19 cellular contexts compared by ENCODE assay signal in genomic region chr6:148980234-148980633, GRCh38.
"Had no signal": no experiment of that assay in that cellular context is flagged by ENCODE, and none has a peak within 500 bp of the region (broad histone marks: within the 10 kb centered on the region; RNA-seq: fewer than 3 reads in every experiment).

No MANE protein-coding gene starts in this region.

- DNase-seq: activated CD4-positive, CD25-positive, alpha-beta regulatory T cell; amniotic stem cell; effector CD8-positive, alpha-beta T cell; left ventricle myocardium superior; naive thymus-derived CD8-positive, alpha-beta T cell; posterior cingulate gyrus; retina; small intestine; stimulated activated CD4-positive, alpha-beta T cell treated with anti-CD3 and anti-CD28 coated beads, Interleukin-4, amount 100 ng/mL, for 24 hours; stimulated activated naive CD4-positive, alpha-beta T cell; tibial artery had no signal

- H3K27ac Mint-ChIP-seq: activated naive CD4-positive, alpha-beta T cell treated with anti-CD3 and anti-CD28 coated beads, Interleukin-2, amount 50 U/mL, for 24 hours; activated T-helper 2 cell treated with anti-CD3 and anti-CD28 coated beads, Interferon-gamma antibody, Interleukin-2, Interleukin-4, amounts not matched to agents 10 μg/mL and 5 μg/mL and 100 μg/mL, durations not matched to agents 14 hours and 24 hours and 36 hours; brain; memory B cell; naive thymus-derived CD8-positive, alpha-beta T cell; T-helper 1 cell treated with Interleukin-12 subunit alpha and Interleukin-12 subunit beta and Interleukin-4 antibody, amounts not matched to agents 30 μg/mL and 1 μg/mL, for 36 hours had no signal

- H3K4me3 ChIP-seq: tibial artery had no signal

- H3K9me3 Mint-ChIP-seq: activated naive CD4-positive, alpha-beta T cell treated with anti-CD3 and anti-CD28 coated beads, Interleukin-2, amount 50 U/mL, for 24 hours; activated T-helper 2 cell treated with anti-CD3 and anti-CD28 coated beads, Interferon-gamma antibody, Interleukin-2, Interleukin-4, amounts not matched to agents 10 μg/mL and 5 μg/mL and 100 μg/mL, durations not matched to agents 14 hours and 24 hours and 36 hours; brain; central memory CD8-positive, alpha-beta T cell; memory B cell; naive thymus-derived CD8-positive, alpha-beta T cell; T-helper 1 cell treated with Interleukin-12 subunit alpha and Interleukin-12 subunit beta and Interleukin-4 antibody, amounts not matched to agents 30 μg/mL and 1 μg/mL, for 36 hours had no signal

- H3K4me3 Mint-ChIP-seq: activated naive CD4-positive, alpha-beta T cell treated with anti-CD3 and anti-CD28 coated beads, Interleukin-2, amount 50 U/mL, for 24 hours; brain; central memory CD8-positive, alpha-beta T cell; memory B cell; naive thymus-derived CD8-positive, alpha-beta T cell; T-helper 1 cell treated with Interleukin-12 subunit alpha and Interleukin-12 subunit beta and Interleukin-4 antibody, amounts not matched to agents 30 μg/mL and 1 μg/mL, for 36 hours had no signal

- H3K4me1 ChIP-seq: tibial artery had no signal

- H3K36me3 ChIP-seq: tibial artery had no signal

- ATAC-seq: left ventricle myocardium superior; naive thymus-derived CD8-positive, alpha-beta T cell had no signal

- H3K27ac ChIP-seq: tibial artery had no signal

- FAIRE-seq: keratinocyte, small intestine, urothelium cell line had no signal

- H3K27me3 Mint-ChIP-seq: brain; central memory CD8-positive, alpha-beta T cell; memory B cell had no signal

- H3K27me3 ChIP-seq: tibial artery had no signal

- H3K36me3 Mint-ChIP-seq: activated naive CD4-positive, alpha-beta T cell treated with anti-CD3 and anti-CD28 coated beads, Interleukin-2, amount 50 U/mL, for 24 hours; brain; naive thymus-derived CD8-positive, alpha-beta T cell had no signal

- H3K9me3 ChIP-seq: tibial artery had no signal

- H3K4me1 Mint-ChIP-seq: activated naive CD4-positive, alpha-beta T cell treated with anti-CD3 and anti-CD28 coated beads, Interleukin-2, amount 50 U/mL, for 24 hours; central memory CD8-positive, alpha-beta T cell had no signal
